Comparison of ENCODE assay signal across 15 cellular contexts in the genomic region with DNA sequence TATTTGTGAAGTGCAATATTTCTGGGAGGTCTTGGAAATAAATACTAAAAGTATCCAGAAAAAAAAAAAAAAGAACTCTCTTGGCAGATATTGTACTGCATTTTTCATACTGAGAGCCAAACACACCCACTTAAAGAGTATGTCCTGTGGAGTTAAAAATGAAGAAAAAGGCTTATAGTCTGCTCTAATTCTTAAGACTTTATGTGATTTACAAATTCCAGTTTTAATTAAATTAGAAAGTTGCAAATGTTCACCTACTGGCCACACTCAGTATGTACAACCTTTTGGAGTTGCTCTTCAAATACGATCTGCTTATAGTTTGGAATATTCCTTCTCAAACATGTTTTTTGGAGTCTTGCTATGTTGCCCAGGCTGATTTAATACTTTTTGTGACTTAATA.
DNase-seq lines count a peak whose midpoint lies in the region; ATAC-seq, FAIRE-seq and TF ChIP-seq lines count a peak whose summit lies in the region.
"Had no signal": no experiment of that assay in that cellular context is flagged by ENCODE, and none has a peak within 500 bp of the region (broad histone marks: within the 10 kb centered on the region; RNA-seq: fewer than 3 reads in every experiment).

No MANE protein-coding gene starts in this region.

- FAIRE-seq in astrocyte (lab: Jason Lieb, UNC) = no peak
- FAIRE-seq: GM18507 had no signal

- H2AFZ ChIP-seq in mammary epithelial cell (ENCODE audit: low read depth, low read length) (no peak overlapping the region), astrocyte (ENCODE audit: low read depth, low read length) (no peak overlapping the region)

- no peaks in the 10 kb centered on the region for H3K27me3 Mint-ChIP-seq in MCF 10A (ENCODE audit: insufficient read depth, unreplicated experiment)
- H3K27me3 Mint-ChIP-seq in astrocyte (ENCODE audit: low read depth, unreplicated experiment) = peaks cover 32% of the 10 kb centered on the region

- ATAC-seq in right lobe of liver (no peak), upper lobe of right lung (no peak)
- ATAC-seq: activated T-cell treated with anti-CD3 and anti-CD28 coated beads, Interleukin-2, amount 50 U/mL, for 72 hours had no signal

- dilution Hi-C loops in mammary epithelial cell (cut with HindIII; ENCODE audit: low sequenced_read_pairs) = no loop called here

- H3K9ac ChIP-seq in mammary epithelial cell (ENCODE audit: insufficient read depth, low read length) (no peak overlapping the region), astrocyte (ENCODE audit: low read length) (no peak overlapping the region)

- no peaks in the 10 kb centered on the region for H3K36me3 ChIP-seq in mammary epithelial cell (ENCODE audit: insufficient read depth, low read length)
- no peaks in the 10 kb centered on the region for H3K36me3 ChIP-seq in astrocyte (ENCODE audit: insufficient read depth, low read length)
- H3K36me3 ChIP-seq in right lobe of liver = no peaks in the 10 kb centered on the region
- H3K36me3 ChIP-seq in upper lobe of right lung = no peaks in the 10 kb centered on the region
- no peaks in the 10 kb centered on the region for H3K36me3 ChIP-seq in adrenal gland (replicated peaks in 1 of 2)
- H3K36me3 ChIP-seq: transverse colon had no signal

- POLR2A ChIA-PET in MCF 10A (lab: Yijun Ruan, JAX) = interaction anchor here (0.6 to 1.0 kb wide), 2 partner anchors 9 to 108 kb away, joined by 3 to 4 read pairs; a partner anchor contains a TSS

- H3K27me3 ChIP-seq in mammary epithelial cell (ENCODE audit: insufficient read depth, low read length) = peaks cover 30% of the 10 kb centered on the region
- H3K27me3 ChIP-seq in astrocyte (ENCODE audit: insufficient read depth, low read length) = peaks cover 22% of the 10 kb centered on the region
- no peaks in the 10 kb centered on the region for H3K27me3 ChIP-seq in right lobe of liver
- H3K27me3 ChIP-seq in upper lobe of right lung = peaks cover 31% of the 10 kb centered on the region
- H3K27me3 ChIP-seq in adrenal gland = peaks cover 14% of the 10 kb centered on the region

- intact Hi-C loops in MCF 10A (cut with micrococcal nuclease) = no loop called here
- intact Hi-C loops in mammary epithelial cell (cut with micrococcal nuclease) = no loop called here
- intact Hi-C loops in right lobe of liver (cut with DNase I) = no loop called here
- intact Hi-C loops in upper lobe of right lung (cut with DNase I) = no loop called here
- intact Hi-C loops in adrenal gland (cut with DNase I) = no loop called here

- WGBS in mammary epithelial cell (ENCODE audit: low coverage, missing lambda C conversion rate) = 50% methylated on average over 1 of the region's 1 CpG
- WGBS in right lobe of liver (ENCODE audit: insufficient coverage, low coverage, low lambda C conversion rate, missing lambda C conversion rate) = 47% methylated on average over 1 of the region's 1 CpG
- 69 to 87% (median 77%) methylated on average over 1 of the region's 1 CpG for WGBS in adrenal gland, 4 donors

- peak overlapping the region; percentile 56 for H3K27ac Mint-ChIP-seq in MCF 10A (ENCODE audit: low read depth, unreplicated experiment)
- no peak overlapping the region for H3K27ac Mint-ChIP-seq in astrocyte (ENCODE audit: unreplicated experiment)
- H3K27ac Mint-ChIP-seq: activated T-cell treated with anti-CD3 and anti-CD28 coated beads, Interleukin-2, amount 50 U/mL, for 72 hours had no signal

- TF ChIP-seq POLR2A in right lobe of liver (IDR thresholded peaks at IDR 0.05) (no peak), adrenal gland (IDR thresholded peaks at IDR 0.05) (no peak)

- BruUV-seq in MCF 10A (replicated peaks; lab: Mats Ljungman, UMichigan) = no TSS peak
- BruUV-seq in mammary epithelial cell (replicated peaks; lab: Mats Ljungman, UMichigan) = no TSS peak

- CTCF ChIA-PET in MCF 10A (lab: Yijun Ruan, JAX) = interaction anchor here (0.7 kb wide), 1 partner anchor 41 kb away, joined by 3 read pairs; no protein-coding TSS in a partner anchor
- CTCF ChIA-PET in mammary epithelial cell (lab: Charles Lee; ENCODE audit: low non-redundant PET) = no interaction called here

- no peaks in the 10 kb centered on the region for H3K9me3 ChIP-seq in mammary epithelial cell (replicated peaks; ENCODE audit: insufficient read depth, low read length)
- H3K9me3 ChIP-seq in astrocyte (ENCODE audit: insufficient read depth, low read depth, low read length) = no peaks in the 10 kb centered on the region
- H3K9me3 ChIP-seq in right lobe of liver = no peaks in the 10 kb centered on the region
- H3K9me3 ChIP-seq in upper lobe of right lung = no peaks in the 10 kb centered on the region
- H3K9me3 ChIP-seq in adrenal gland (replicated peaks in 1 of 3) = no peaks in the 10 kb centered on the region
- H3K9me3 ChIP-seq: transverse colon had no signal

- in situ Hi-C loops in mammary epithelial cell (cut with MboI; ENCODE audit: low sequenced_read_pairs in 2 of 2) = no loop called here

- TF ChIP-seq CTCF in MCF 10A (IDR thresholded peaks at IDR 0.05; ENCODE audit: unreplicated experiment) (no peak), mammary epithelial cell (conservative IDR thresholded peaks at IDR 0.05 in 1 of 2, IDR thresholded peaks at IDR 0.05 in 1 of 2; ENCODE audit: extremely low read depth in 1 of 2, insufficient read depth in 1 of 2, low read depth in 1 of 2, low read length in 2 of 2) (peak in 1 of 2 donors; percentile 10), astrocyte (IDR thresholded peaks at IDR 0.05; ENCODE audit: insufficient read depth, low read depth, low read length) (peak; percentile 36), right lobe of liver (IDR thresholded peaks at IDR 0.05) (peak; percentile 14 to 44 (median 26)), upper lobe of right lung (IDR thresholded peaks at IDR 0.05) (peak; percentile 14), adrenal gland (IDR thresholded peaks at IDR 0.05) (peak in 3 of 6 experiments; percentile 6 to 11 (median 11))

- no peak overlapping the region for H3K4me3 ChIP-seq in mammary epithelial cell (replicated peaks in 1 of 3; ENCODE audit: insufficient read depth in 1 of 3, low read depth in 2 of 3, low read length in 3 of 3)
- no peak overlapping the region for H3K4me3 ChIP-seq in astrocyte (ENCODE audit: insufficient read depth, low read depth, low read length)
- peak overlapping the region in 2 of 3 donors; percentile 59 to 64 for H3K4me3 ChIP-seq in right lobe of liver
- H3K4me3 ChIP-seq in upper lobe of right lung = peak overlapping the region; percentile 53
- H3K4me3 ChIP-seq in adrenal gland = no peak overlapping the region
- H3K4me3 ChIP-seq: skin epidermis, transverse colon had no signal

- H3K36me3 Mint-ChIP-seq in MCF 10A (ENCODE audit: insufficient read depth, unreplicated experiment) = no peaks in the 10 kb centered on the region
- no peaks in the 10 kb centered on the region for H3K36me3 Mint-ChIP-seq in astrocyte (ENCODE audit: low read depth, unreplicated experiment)

- H3K4me2 ChIP-seq in mammary epithelial cell (ENCODE audit: insufficient read depth, low read depth, low read length) = no peak overlapping the region
- no peak overlapping the region for H3K4me2 ChIP-seq in astrocyte (ENCODE audit: low read length)

- H3K79me2 ChIP-seq in mammary epithelial cell (ENCODE audit: insufficient read depth, low read length) (no peaks in the 10 kb centered on the region), astrocyte (ENCODE audit: insufficient read depth, low read length) (no peaks in the 10 kb centered on the region)

- H3K27ac ChIP-seq in mammary epithelial cell (ENCODE audit: insufficient read depth, low read depth, low read length) (no peak overlapping the region), astrocyte (ENCODE audit: low read depth, low read length) (no peak overlapping the region), right lobe of liver (peak overlapping the region in 1 of 3 donors; percentile 91), upper lobe of right lung (no peak overlapping the region), adrenal gland (no peak overlapping the region)
- H3K27ac ChIP-seq: transverse colon had no signal

- no peaks in the 10 kb centered on the region for H3K4me1 ChIP-seq in mammary epithelial cell (ENCODE audit: insufficient read depth, low read length)
- no peaks in the 10 kb centered on the region for H3K4me1 ChIP-seq in astrocyte (ENCODE audit: insufficient read depth, low read length)
- peaks cover 0 to 6% (median 0%) of the 10 kb centered on the region in 4 donors for H3K4me1 ChIP-seq in right lobe of liver
- H3K4me1 ChIP-seq in upper lobe of right lung = peaks cover 9% of the 10 kb centered on the region
- peaks cover 8% of the 10 kb centered on the region in 2 donors for H3K4me1 ChIP-seq in adrenal gland (replicated peaks in 1 of 2)

- DNase-seq in MCF 10A (ENCODE audit: unreplicated experiment) = no peak
- no peak for DNase-seq in mammary epithelial cell
- DNase-seq in astrocyte (ENCODE audit: low read depth) = no peak
- DNase-seq in right lobe of liver = no peak
- DNase-seq in upper lobe of right lung = no peak
- DNase-seq in adrenal gland = no peak
- no peak for DNase-seq in activated CD8-positive, alpha-beta memory T cell treated with anti-CD3 and anti-CD28 coated beads, Interleukin-2, amount 50 U/mL, for 4 hours
- DNase-seq in central memory CD4-positive, alpha-beta T cell = no peak
- DNase-seq: activated CD4-positive, alpha-beta T cell treated with anti-CD3 and anti-CD28 coated beads for 1 hour; activated T-cell treated with anti-CD3 and anti-CD28 coated beads, Interleukin-2, amount 50 U/mL, for 72 hours; KBM-7; NCI-H2081 treated with DMSO at 0.1 percent for 48 hours; transverse colon had no signal

- H3K4me3 Mint-ChIP-seq in MCF 10A (ENCODE audit: unreplicated experiment) (no peak overlapping the region), astrocyte (ENCODE audit: unreplicated experiment) (no peak overlapping the region)
- H3K4me3 Mint-ChIP-seq: activated T-cell treated with anti-CD3 and anti-CD28 coated beads, Interleukin-2, amount 50 U/mL, for 72 hours had no signal

- H4K20me1 ChIP-seq in mammary epithelial cell (ENCODE audit: insufficient read depth, low read length) (no peaks in the 10 kb centered on the region), astrocyte (ENCODE audit: insufficient read depth, low read length) (no peaks in the 10 kb centered on the region)

- H3K4me1 Mint-ChIP-seq in MCF 10A (ENCODE audit: insufficient read depth, unreplicated experiment) = peaks cover 10% of the 10 kb centered on the region
- peaks cover 1% of the 10 kb centered on the region for H3K4me1 Mint-ChIP-seq in astrocyte (ENCODE audit: low read depth, unreplicated experiment)

- H3K9me3 Mint-ChIP-seq in MCF 10A (ENCODE audit: unreplicated experiment) (peaks cover 21% of the 10 kb centered on the region), astrocyte (ENCODE audit: unreplicated experiment) (peaks cover 3% of the 10 kb centered on the region)

Comparison
In these comparisons a context has a peak if more than half of its experiments do, and no peak if none do; other contexts are left out.
1. H3K4me3 ChIP-seq: peak in right lobe of liver (2 of 3) and upper lobe of right lung (single experiment); none in mammary epithelial cell (0 of 3), astrocyte (single experiment) and adrenal gland (0 of 4).